8 cellular contexts compared by ENCODE assay signal in genomic region chr3:126752303-126753190, GRCh38. TPM values are rescaled to one million over a fixed set of nuclear protein-coding genes. Genes with fewer than 3 reads are reported as not detected.
DNase-seq lines count a peak whose midpoint lies in the region; ATAC-seq and TF ChIP-seq lines count a peak whose summit lies in the region.

No MANE protein-coding gene starts in this region.

- DNase-seq in NK-92 treated with Interleukin-12 subunit alpha and Interleukin-12 subunit beta, amount 100 ng/mL, for 24 hours (lab: John Stamatoyannopoulos, UW): peak; percentile 57
- DNase-seq in NK-92 (lab: John Stamatoyannopoulos, UW; ENCODE audit: unreplicated experiment): no peak
- peak; percentile 26 for DNase-seq in HS-5 (ENCODE audit: low read depth)
- DNase-seq in NOMO-1 treated with dmso at 0.1 percent for 144 hours (lab: John Stamatoyannopoulos, UW; ENCODE audit: unreplicated experiment): peak; percentile 67
- DNase-seq in activated T-cell treated with anti-CD3 and anti-CD28 coated beads, Interleukin-2, amount 50 U/mL, for 24 hours: peak; percentile 63
- DNase-seq in fibroblast of pulmonary artery (ENCODE audit: low read depth): peak; percentile 82
- peak; percentile 82 for DNase-seq in nephron progenitor cell
- DNase-seq in thoracic aorta (ENCODE audit: low spot score): peak; percentile 51

- H3K36me3 ChIP-seq in thoracic aorta: no peaks in the 10 kb centered on the region

- peaks cover 0 to 17% of the 10 kb centered on the region in 2 donors for H3K4me1 ChIP-seq in thoracic aorta (ENCODE audit: control insufficient read depth in 1 of 2, low read depth in 2 of 2)

- no peaks in the 10 kb centered on the region for H3K27me3 ChIP-seq in thoracic aorta (replicated peaks; ENCODE audit: insufficient read depth)

- H3K4me3 ChIP-seq in fibroblast of pulmonary artery (replicated peaks; ENCODE audit: low read depth, low read length) (no peak overlapping the region), thoracic aorta (no peak overlapping the region)

- H3K9me3 ChIP-seq in thoracic aorta: no peaks in the 10 kb centered on the region

- H3K4me3 Mint-ChIP-seq in activated T-cell treated with anti-CD3 and anti-CD28 coated beads, Interleukin-2, amount 50 U/mL, for 24 hours: no peak overlapping the region
- no peak overlapping the region for H3K4me3 Mint-ChIP-seq in nephron progenitor cell

- TF ChIP-seq CTCF in fibroblast of pulmonary artery (IDR thresholded peaks at IDR 0.05; ENCODE audit: low read length, missing control alignments): peak; percentile 96
- peak; percentile 82 for TF ChIP-seq CTCF in nephron progenitor cell (IDR thresholded peaks at IDR 0.05)
- peak; percentile 85 for TF ChIP-seq CTCF in thoracic aorta (IDR thresholded peaks at IDR 0.05)

- ATAC-seq in thoracic aorta (ENCODE audit: insufficient number of reproducible peaks, low FRiP score, low read depth): no peak

- H3K4me1 Mint-ChIP-seq in activated T-cell treated with anti-CD3 and anti-CD28 coated beads, Interleukin-2, amount 50 U/mL, for 24 hours (ENCODE audit: low read depth): peaks cover 9% of the 10 kb centered on the region
- H3K4me1 Mint-ChIP-seq in nephron progenitor cell: peaks cover 53% of the 10 kb centered on the region

- H3K27ac Mint-ChIP-seq in activated T-cell treated with anti-CD3 and anti-CD28 coated beads, Interleukin-2, amount 50 U/mL, for 24 hours: no peak overlapping the region
- peak overlapping the region; percentile 48 for H3K27ac Mint-ChIP-seq in nephron progenitor cell

- H3K36me3 Mint-ChIP-seq in activated T-cell treated with anti-CD3 and anti-CD28 coated beads, Interleukin-2, amount 50 U/mL, for 24 hours (ENCODE audit: low read depth): peaks cover 5% of the 10 kb centered on the region
- no peaks in the 10 kb centered on the region for H3K36me3 Mint-ChIP-seq in nephron progenitor cell (ENCODE audit: low read depth)

- no peak overlapping the region for H3K27ac ChIP-seq in thoracic aorta

- H3K9me3 Mint-ChIP-seq in activated T-cell treated with anti-CD3 and anti-CD28 coated beads, Interleukin-2, amount 50 U/mL, for 24 hours: no peaks in the 10 kb centered on the region
- H3K9me3 Mint-ChIP-seq in nephron progenitor cell: no peaks in the 10 kb centered on the region

- H3K27me3 Mint-ChIP-seq in activated T-cell treated with anti-CD3 and anti-CD28 coated beads, Interleukin-2, amount 50 U/mL, for 24 hours: no peaks in the 10 kb centered on the region
- no peaks in the 10 kb centered on the region for H3K27me3 Mint-ChIP-seq in nephron progenitor cell (ENCODE audit: low read depth, poor library complexity)

RNA-seq across cellular contexts. Expression of gene CHCHD6, which starts 48.5 kb away (rescaled TPM):
- total RNA-seq in thoracic aorta: 10 to 100 TPM; 12.5 to 17.1 TPM
